In the genomic region with DNA sequence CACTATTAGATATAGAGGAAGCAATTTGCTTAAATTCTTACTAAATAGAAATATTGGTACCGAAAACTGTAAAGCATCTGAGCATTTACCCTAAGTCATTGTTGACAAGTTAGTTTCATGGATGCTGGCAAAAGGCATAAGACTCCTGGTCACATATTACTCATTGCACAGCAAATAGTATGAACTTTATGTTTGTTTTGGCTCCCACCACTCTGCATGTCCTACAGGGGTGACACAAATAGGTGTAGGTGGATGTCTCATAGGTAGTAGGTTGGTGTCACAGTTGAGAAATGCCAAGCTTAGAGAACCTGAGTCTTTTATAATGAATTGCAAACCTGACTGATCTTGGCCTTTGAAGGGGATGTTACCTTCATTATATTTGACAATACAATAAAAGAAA, we compare ENCODE assay signal across 23 cellular contexts.
"Had no signal": no experiment of that assay in that cellular context is flagged by ENCODE, and none has a peak within 500 bp of the region (broad histone marks: within the 10 kb centered on the region; RNA-seq: fewer than 3 reads in every experiment).

No MANE protein-coding gene starts in this region.

- H3K27ac ChIP-seq: coronary artery, dorsolateral prefrontal cortex, epithelial cell of prostate, esophagus squamous epithelium, foreskin keratinocyte, gastrocnemius medialis, heart right ventricle, left lung, lower lobe of right lung had no signal

- H3K4me1 ChIP-seq: esophagus squamous epithelium, foreskin keratinocyte, gastrocnemius medialis, heart right ventricle, left lung, lower lobe of right lung had no signal

- H3K27me3 ChIP-seq: dorsolateral prefrontal cortex, esophagus squamous epithelium, foreskin keratinocyte, gastrocnemius medialis, heart right ventricle, left lung had no signal

- H3K36me3 Mint-ChIP-seq: naive B cell had no signal

- H3K27me3 Mint-ChIP-seq: naive B cell had no signal

- H3K36me3 ChIP-seq: esophagus squamous epithelium, gastrocnemius medialis, heart right ventricle, left lung, lower lobe of right lung had no signal

- ATAC-seq: esophagus mucosa, foreskin keratinocyte, gastrocnemius medialis, heart right ventricle, left cardiac atrium, left lung, left ventricle myocardium superior, lower lobe of right lung, mucosa of descending colon had no signal

- H3K4me3 ChIP-seq: coronary artery, dorsolateral prefrontal cortex, esophagus squamous epithelium, gastrocnemius medialis, heart right ventricle, left lung, lower lobe of right lung, mucosa of descending colon had no signal

- H3K9me3 ChIP-seq: esophagus squamous epithelium, gastrocnemius medialis, heart right ventricle, left lung, lower lobe of right lung, mucosa of descending colon had no signal

- DNase-seq: dermis blood vessel endothelial cell; dorsolateral prefrontal cortex; effector CD4-positive, alpha-beta T cell; effector memory CD4-positive, alpha-beta T cell; erythroblast; esophagus squamous epithelium; foreskin keratinocyte; gastrocnemius medialis; glutamatergic neuron; head of caudate nucleus; heart right ventricle; hippocampal formation; left cardiac atrium; left lung; left ventricle myocardium superior; lower lobe of right lung; mesenchymal stem cell; mucosa of descending colon; naive B cell had no signal

- H3K27ac Mint-ChIP-seq: mesothelial cell of epicardium, naive B cell had no signal

- H3K4me1 Mint-ChIP-seq: naive B cell had no signal

- H3K4me3 Mint-ChIP-seq: mesothelial cell of epicardium, naive B cell had no signal

- H3K9me3 Mint-ChIP-seq: naive B cell had no signal
